8 cellular contexts compared by ENCODE assay signal in the genomic region with DNA sequence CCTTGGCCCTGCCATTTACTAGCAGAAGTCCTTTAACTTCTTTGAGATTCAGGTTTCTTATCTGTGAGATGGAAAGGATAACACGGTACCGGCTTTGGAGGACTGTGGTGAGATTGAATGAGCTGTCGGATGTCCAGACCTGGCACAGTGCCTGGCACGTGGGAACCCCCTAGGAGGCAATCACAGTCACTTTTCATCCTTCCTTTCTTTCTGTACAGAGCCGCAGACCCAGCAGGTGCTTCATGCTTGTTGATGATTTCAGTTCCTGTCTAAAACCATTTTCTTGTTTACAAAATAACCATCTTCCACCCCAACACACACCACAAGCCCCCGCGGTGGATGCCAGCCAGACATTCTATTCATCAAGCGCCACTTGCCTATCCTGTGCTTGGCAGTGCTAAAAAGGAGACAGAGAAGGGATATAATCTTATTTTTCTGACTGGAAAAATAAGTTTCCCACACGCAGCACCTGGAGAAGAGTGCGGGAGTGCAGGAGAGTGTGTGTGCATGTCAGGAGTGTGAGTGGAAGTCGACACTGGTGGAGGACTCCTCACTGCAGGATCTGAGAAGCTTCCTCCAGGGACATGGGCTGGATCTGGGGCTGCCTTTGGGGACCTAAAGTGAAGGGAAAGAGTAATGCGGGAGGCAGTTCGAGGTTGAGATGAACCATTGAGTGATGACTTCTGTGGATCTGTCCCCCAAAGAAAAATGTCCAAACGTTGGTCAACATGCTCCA.
A peak's percentile ranks its signal among the peaks of the same experiment; 100 is the strongest.
DNase-seq lines count a peak whose midpoint lies in the region; ATAC-seq and TF ChIP-seq lines count a peak whose summit lies in the region.

No MANE protein-coding gene starts in this region.

- TF ChIP-seq CTCF in body of pancreas (IDR thresholded peaks at IDR 0.05) (no peak), prostate gland (IDR thresholded peaks at IDR 0.05) (no peak)

- H3K9me3 ChIP-seq in effector memory CD4-positive, alpha-beta T cell (ENCODE audit: control insufficient read depth, low read length), result no peaks in the 10 kb centered on the region
- H3K9me3 ChIP-seq in body of pancreas, result no peaks in the 10 kb centered on the region
- no peaks in the 10 kb centered on the region for H3K9me3 ChIP-seq in prostate gland

- whole genome bisulfite sequencing in body of pancreas, 2 donors, result 67 to 75% methylated on average over 14 of the region's 14 CpGs
- WGBS in prostate gland, result 73% methylated on average over 14 of the region's 14 CpGs

- no peak for TF ChIP-seq POLR2A in body of pancreas (IDR thresholded peaks at IDR 0.05)
- TF ChIP-seq POLR2A in prostate gland (IDR thresholded peaks at IDR 0.05), result no peak

- no peak for DNase-seq in effector memory CD4-positive, alpha-beta T cell
- DNase-seq in DMS53 treated with DMSO at 0.1 percent for 48 hours (lab: John Stamatoyannopoulos, UW; ENCODE audit: unreplicated experiment) (no peak), body of pancreas (no peak), prostate gland (ENCODE audit: low spot score) (no peak)

- H3K4me3 ChIP-seq in effector memory CD4-positive, alpha-beta T cell (ENCODE audit: insufficient read depth, low read depth, low read length, poor library complexity, severe bottlenecking), result no peak overlapping the region
- no peak overlapping the region for H3K4me3 ChIP-seq in body of pancreas
- no peak overlapping the region for H3K4me3 ChIP-seq in prostate gland

- ATAC-seq in GM18511 (IDR thresholded peaks at IDR 0.05; ENCODE audit: unreplicated experiment), result peak; percentile 59
- ATAC-seq in GM21447 (IDR thresholded peaks at IDR 0.05; ENCODE audit: unreplicated experiment), result peak; percentile 54
- ATAC-seq in HG03520 (IDR thresholded peaks at IDR 0.05; ENCODE audit: unreplicated experiment), result peak; percentile 35
- no peak for ATAC-seq in SK-N-SH treated with all-trans-retinoic acid at 6 μM for 48 hours
- ATAC-seq in body of pancreas, result no peak

- peak overlapping the region; percentile 8 for H3K27ac ChIP-seq in effector memory CD4-positive, alpha-beta T cell (ENCODE audit: insufficient read depth, low read length, poor library complexity, severe bottlenecking)
- H3K27ac ChIP-seq in body of pancreas (no peak overlapping the region), prostate gland (peak overlapping the region in 1 of 2 donors; percentile 72)

- H3K36me3 ChIP-seq in effector memory CD4-positive, alpha-beta T cell (ENCODE audit: control insufficient read depth, insufficient read depth, low read length), result peaks cover 11% of the 10 kb centered on the region
- no peaks in the 10 kb centered on the region for H3K36me3 ChIP-seq in body of pancreas (replicated peaks in 1 of 2; ENCODE audit: insufficient read depth in 1 of 2, low read depth in 2 of 2)
- H3K36me3 ChIP-seq in prostate gland, result no peaks in the 10 kb centered on the region

- intact Hi-C loops in body of pancreas (cut with DNase I) (no loop called here), prostate gland (cut with DNase I) (no loop called here)

- peaks cover 20% of the 10 kb centered on the region for H3K4me1 ChIP-seq in effector memory CD4-positive, alpha-beta T cell (ENCODE audit: control insufficient read depth, insufficient read depth, low read length, poor library complexity, severe bottlenecking)
- no peaks in the 10 kb centered on the region for H3K4me1 ChIP-seq in body of pancreas
- peaks cover 4% of the 10 kb centered on the region for H3K4me1 ChIP-seq in prostate gland (replicated peaks)

- H3K27me3 ChIP-seq in effector memory CD4-positive, alpha-beta T cell (replicated peaks; ENCODE audit: control insufficient read depth, insufficient read depth, low read length, poor library complexity, severe bottlenecking), result no peaks in the 10 kb centered on the region
- no peaks in the 10 kb centered on the region for H3K27me3 ChIP-seq in body of pancreas
- no peaks in the 10 kb centered on the region for H3K27me3 ChIP-seq in prostate gland (replicated peaks; ENCODE audit: insufficient read depth)

TF ChIP-seq in SK-N-SH treated with all-trans-retinoic acid at 6 μM for 48 hours, 23 proteins besides CTCF, POLR2A, EP300 and RAD21:
- TF ChIP-seq, protein P1, sequence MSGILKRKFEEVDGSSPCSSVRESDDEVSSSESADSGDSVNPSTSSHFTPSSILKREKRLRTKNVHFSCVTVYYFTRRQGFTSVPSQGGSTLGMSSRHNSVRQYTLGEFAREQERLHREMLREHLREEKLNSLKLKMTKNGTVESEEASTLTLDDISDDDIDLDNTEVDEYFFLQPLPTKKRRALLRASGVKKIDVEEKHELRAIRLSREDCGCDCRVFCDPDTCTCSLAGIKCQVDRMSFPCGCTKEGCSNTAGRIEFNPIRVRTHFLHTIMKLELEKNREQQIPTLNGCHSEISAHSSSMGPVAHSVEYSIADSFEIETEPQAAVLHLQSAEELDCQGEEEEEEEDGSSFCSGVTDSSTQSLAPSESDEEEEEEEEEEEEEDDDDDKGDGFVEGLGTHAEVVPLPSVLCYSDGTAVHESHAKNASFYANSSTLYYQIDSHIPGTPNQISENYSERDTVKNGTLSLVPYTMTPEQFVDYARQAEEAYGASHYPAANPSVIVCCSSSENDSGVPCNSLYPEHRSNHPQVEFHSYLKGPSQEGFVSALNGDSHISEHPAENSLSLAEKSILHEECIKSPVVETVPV (CRISPR knock-in tag; IDR thresholded peaks at IDR 0.05), result no peak
- no peak for TF ChIP-seq TOX (CRISPR knock-in tag; IDR thresholded peaks at IDR 0.05; ENCODE audit: borderline replicate concordance)
- TF ChIP-seq BACH2 (CRISPR knock-in tag; IDR thresholded peaks at IDR 0.05; ENCODE audit: borderline replicate concordance), result no peak
- no peak for TF ChIP-seq PPARA (CRISPR knock-in tag; IDR thresholded peaks at IDR 0.05; ENCODE audit: borderline replicate concordance)
- TF ChIP-seq ESRRG (CRISPR knock-in tag; IDR thresholded peaks at IDR 0.05), result no peak
- TF ChIP-seq ISL1 (CRISPR knock-in tag; IDR thresholded peaks at IDR 0.05), result no peak
- TF ChIP-seq, protein P2, sequence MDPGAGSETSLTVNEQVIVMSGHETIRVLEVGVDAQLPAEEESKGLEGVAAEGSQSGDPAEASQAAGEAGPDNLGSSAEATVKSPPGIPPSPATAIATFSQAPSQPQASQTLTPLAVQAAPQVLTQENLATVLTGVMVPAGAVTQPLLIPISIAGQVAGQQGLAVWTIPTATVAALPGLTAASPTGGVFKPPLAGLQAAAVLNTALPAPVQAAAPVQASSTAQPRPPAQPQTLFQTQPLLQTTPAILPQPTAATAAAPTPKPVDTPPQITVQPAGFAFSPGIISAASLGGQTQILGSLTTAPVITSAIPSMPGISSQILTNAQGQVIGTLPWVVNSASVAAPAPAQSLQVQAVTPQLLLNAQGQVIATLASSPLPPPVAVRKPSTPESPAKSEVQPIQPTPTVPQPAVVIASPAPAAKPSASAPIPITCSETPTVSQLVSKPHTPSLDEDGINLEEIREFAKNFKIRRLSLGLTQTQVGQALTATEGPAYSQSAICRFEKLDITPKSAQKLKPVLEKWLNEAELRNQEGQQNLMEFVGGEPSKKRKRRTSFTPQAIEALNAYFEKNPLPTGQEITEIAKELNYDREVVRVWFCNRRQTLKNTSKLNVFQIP (CRISPR knock-in tag; IDR thresholded peaks at IDR 0.05; ENCODE audit: borderline replicate concordance, low read depth), result no peak
- TF ChIP-seq ZFP3 (CRISPR knock-in tag; IDR thresholded peaks at IDR 0.05), result no peak
- TF ChIP-seq, protein P3, sequence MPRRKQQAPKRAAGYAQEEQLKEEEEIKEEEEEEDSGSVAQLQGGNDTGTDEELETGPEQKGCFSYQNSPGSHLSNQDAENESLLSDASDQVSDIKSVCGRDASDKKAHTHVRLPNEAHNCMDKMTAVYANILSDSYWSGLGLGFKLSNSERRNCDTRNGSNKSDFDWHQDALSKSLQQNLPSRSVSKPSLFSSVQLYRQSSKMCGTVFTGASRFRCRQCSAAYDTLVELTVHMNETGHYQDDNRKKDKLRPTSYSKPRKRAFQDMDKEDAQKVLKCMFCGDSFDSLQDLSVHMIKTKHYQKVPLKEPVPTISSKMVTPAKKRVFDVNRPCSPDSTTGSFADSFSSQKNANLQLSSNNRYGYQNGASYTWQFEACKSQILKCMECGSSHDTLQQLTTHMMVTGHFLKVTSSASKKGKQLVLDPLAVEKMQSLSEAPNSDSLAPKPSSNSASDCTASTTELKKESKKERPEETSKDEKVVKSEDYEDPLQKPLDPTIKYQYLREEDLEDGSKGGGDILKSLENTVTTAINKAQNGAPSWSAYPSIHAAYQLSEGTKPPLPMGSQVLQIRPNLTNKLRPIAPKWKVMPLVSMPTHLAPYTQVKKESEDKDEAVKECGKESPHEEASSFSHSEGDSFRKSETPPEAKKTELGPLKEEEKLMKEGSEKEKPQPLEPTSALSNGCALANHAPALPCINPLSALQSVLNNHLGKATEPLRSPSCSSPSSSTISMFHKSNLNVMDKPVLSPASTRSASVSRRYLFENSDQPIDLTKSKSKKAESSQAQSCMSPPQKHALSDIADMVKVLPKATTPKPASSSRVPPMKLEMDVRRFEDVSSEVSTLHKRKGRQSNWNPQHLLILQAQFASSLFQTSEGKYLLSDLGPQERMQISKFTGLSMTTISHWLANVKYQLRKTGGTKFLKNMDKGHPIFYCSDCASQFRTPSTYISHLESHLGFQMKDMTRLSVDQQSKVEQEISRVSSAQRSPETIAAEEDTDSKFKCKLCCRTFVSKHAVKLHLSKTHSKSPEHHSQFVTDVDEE (CRISPR knock-in tag; IDR thresholded peaks at IDR 0.05), result no peak
- no peak for TF ChIP-seq CSDC2 (CRISPR knock-in tag; IDR thresholded peaks at IDR 0.05)
- no peak for TF ChIP-seq GLIS3 (CRISPR knock-in tag; IDR thresholded peaks at IDR 0.05)
- TF ChIP-seq TCF4 (CRISPR knock-in tag; IDR thresholded peaks at IDR 0.05; ENCODE audit: borderline replicate concordance), result no peak
- no peak for TF ChIP-seq ZNF565 (CRISPR knock-in tag; conservative IDR thresholded peaks at IDR 0.05; ENCODE audit: low read depth)
- no peak for TF ChIP-seq ZNF8 (CRISPR knock-in tag; IDR thresholded peaks at IDR 0.05)
- no peak for TF ChIP-seq RARB (CRISPR knock-in tag; IDR thresholded peaks at IDR 0.05)
- no peak for TF ChIP-seq ARNTL (CRISPR knock-in tag; IDR thresholded peaks at IDR 0.05; ENCODE audit: borderline replicate concordance, low read depth)
- TF ChIP-seq ZNF70 (CRISPR knock-in tag; IDR thresholded peaks at IDR 0.05), result no peak
- TF ChIP-seq SNAI2 (CRISPR knock-in tag; IDR thresholded peaks at IDR 0.05), result no peak

Comparison
In these comparisons a context has a peak if more than half of its experiments do, and no peak if none do; other contexts are left out.
1. ATAC-seq: peak in GM18511 (single experiment), GM21447 (single experiment) and HG03520 (single experiment); none in SK-N-SH treated with all-trans-retinoic acid at 6 μM for 48 hours (single experiment) and body of pancreas (single experiment).